ENCODE assay signal across 8 cellular contexts in the genomic region with DNA sequence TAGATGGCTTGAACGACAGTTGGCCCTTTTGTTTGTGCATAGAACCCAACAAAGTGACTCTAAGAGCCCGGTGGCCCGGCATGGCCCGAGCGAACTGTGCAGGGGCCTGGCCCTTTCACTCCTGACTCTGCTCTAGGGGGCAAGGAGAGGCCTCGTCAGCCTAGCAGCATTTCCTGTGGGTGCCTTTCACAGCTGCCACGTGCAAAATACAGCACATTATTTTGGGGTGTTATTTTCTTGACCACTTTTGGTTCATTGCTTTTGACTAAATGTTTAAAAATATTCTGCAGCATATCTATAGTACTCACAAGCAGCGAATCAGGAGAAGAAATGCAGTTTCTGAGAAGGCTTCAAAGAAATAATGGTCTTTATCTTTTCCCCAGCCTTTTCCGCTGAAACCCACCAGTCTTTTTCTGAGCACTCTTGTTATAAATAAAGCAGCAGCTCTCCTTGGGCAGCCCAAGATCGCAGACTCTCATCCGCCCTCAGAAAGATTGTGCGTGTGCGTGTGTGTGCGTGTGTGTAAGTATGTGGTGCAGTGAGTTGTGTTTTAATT. TPM values are rescaled to one million over a fixed set of nuclear protein-coding genes. Genes with fewer than 3 reads are reported as not detected.
DNase-seq lines count a peak whose midpoint lies in the region; ATAC-seq lines count a peak whose summit lies in the region.

No MANE protein-coding gene starts in this region.

- DNase-seq in CD8-positive, alpha-beta memory T cell = peak; percentile 16 to 68 (median 48)
- DNase-seq in activated naive CD8-positive, alpha-beta T cell treated with anti-CD3 and anti-CD28 coated beads, Interleukin-2, amount 10 ng/mL, durations not matched to agents 7 days and 5 days = peak; percentile 65
- DNase-seq in SHP77 (lab: John Stamatoyannopoulos, UW) (no peak), aorta (no peak), NCI-H1105 treated with DMSO at 0.1 percent for 48 hours (lab: John Stamatoyannopoulos, UW) (no peak)

- H3K4me1 ChIP-seq in CD8-positive, alpha-beta memory T cell (ENCODE audit: insufficient read depth, low read length) = peaks cover 65% of the 10 kb centered on the region
- H3K4me1 ChIP-seq in aorta (ENCODE audit: control insufficient read depth in 1 of 2, insufficient read depth in 2 of 2, low read length in 2 of 2) = no peaks in the 10 kb centered on the region

- H3K9me3 Mint-ChIP-seq in CD8-positive, alpha-beta memory T cell = no peaks in the 10 kb centered on the region
- no peaks in the 10 kb centered on the region for H3K9me3 Mint-ChIP-seq in activated naive CD8-positive, alpha-beta T cell treated with anti-CD3 and anti-CD28 coated beads, Interleukin-2, amount 10 ng/mL, durations not matched to agents 7 days and 5 days
- H3K9me3 Mint-ChIP-seq in stimulated activated memory B cell treated with anti-CD40 and anti-IgM and Interleukin-4, amounts not matched to agents 10 μg/mL and 1 μg/mL and 100 μg/mL, for 72 hours = no peaks in the 10 kb centered on the region

- CTCF ChIA-PET in CD8-positive, alpha-beta memory T cell (lab: Charles Lee) = interaction anchor here (1.3 to 2.1 kb wide), 5 partner anchors 17 to 58 kb away, joined by 4 to 10 read pairs (median 4); partner anchors contain the start of gene DGKD

- H3K4me3 Mint-ChIP-seq in CD8-positive, alpha-beta memory T cell = peak overlapping the region; percentile 47 to 88 (median 73)
- peak overlapping the region; percentile 77 for H3K4me3 Mint-ChIP-seq in activated naive CD8-positive, alpha-beta T cell treated with anti-CD3 and anti-CD28 coated beads, Interleukin-2, amount 10 ng/mL, durations not matched to agents 7 days and 5 days
- peak overlapping the region; percentile 76 for H3K4me3 Mint-ChIP-seq in stimulated activated memory B cell treated with anti-CD40 and anti-IgM and Interleukin-4, amounts not matched to agents 10 μg/mL and 1 μg/mL and 100 μg/mL, for 72 hours

- no peaks in the 10 kb centered on the region for H3K27me3 ChIP-seq in CD8-positive, alpha-beta memory T cell (ENCODE audit: insufficient read depth, low read length, poor library complexity, severe bottlenecking)
- no peaks in the 10 kb centered on the region for H3K27me3 ChIP-seq in aorta (ENCODE audit: control insufficient read depth in 1 of 2, insufficient read depth in 2 of 2, low read length in 1 of 2)

- POLR2A ChIA-PET in CD8-positive, alpha-beta memory T cell (lab: Charles Lee) = interaction anchor here (0.6 to 1.5 kb wide), 2 partner anchors 54 to 72 kb away, joined by 5 to 10 read pairs; no protein-coding TSS in a partner anchor
- POLR2A ChIA-PET in activated naive CD8-positive, alpha-beta T cell treated with anti-CD3 and anti-CD28 coated beads, Interleukin-2, amount 10 ng/mL, durations not matched to agents 7 days and 5 days (lab: Charles Lee) = interaction anchor here (0.6 to 3.9 kb wide), 13 partner anchors 13 to 118 kb away, joined by 3 to 16 read pairs (median 6); partner anchors contain the start of gene DGKD

- H3K27ac Mint-ChIP-seq in CD8-positive, alpha-beta memory T cell = peak overlapping the region; percentile 80 to 94 (median 88)
- peak overlapping the region; percentile 98 for H3K27ac Mint-ChIP-seq in activated naive CD8-positive, alpha-beta T cell treated with anti-CD3 and anti-CD28 coated beads, Interleukin-2, amount 10 ng/mL, durations not matched to agents 7 days and 5 days
- H3K27ac Mint-ChIP-seq in stimulated activated memory B cell treated with anti-CD40 and anti-IgM and Interleukin-4, amounts not matched to agents 10 μg/mL and 1 μg/mL and 100 μg/mL, for 72 hours = peak overlapping the region; percentile 91

- intact Hi-C loops in aorta (cut with DNase I) = loop anchor here in 1 of 2 donors (5.0 kb wide), 1 partner anchor 33 kb away; the partner anchor contains the start of gene DGKD

- 62 to 76% methylated on average over 14 of the region's 14 CpGs for WGBS in aorta, 2 donors

- no peak overlapping the region for H3K27ac ChIP-seq in CD8-positive, alpha-beta memory T cell (ENCODE audit: low read depth, low read length)
- H3K27ac ChIP-seq in aorta (ENCODE audit: low read depth in 1 of 2, low read length in 2 of 2) = no peak overlapping the region

- ATAC-seq in GM19438 (IDR thresholded peaks at IDR 0.05; ENCODE audit: low read depth, unreplicated experiment) (peak; percentile 71), HG03469 (IDR thresholded peaks at IDR 0.05; ENCODE audit: unreplicated experiment) (peak; percentile 37), aorta (ENCODE audit: low FRiP score) (no peak)
- peak; percentile 85 for ATAC-seq in activated naive CD8-positive, alpha-beta T cell treated with anti-CD3 and anti-CD28 coated beads, Interleukin-2, amount 10 ng/mL, durations not matched to agents 7 days and 5 days (ENCODE audit: low read depth)
- peak; percentile 85 for ATAC-seq in stimulated activated memory B cell treated with anti-CD40 and anti-IgM and Interleukin-4, amounts not matched to agents 10 μg/mL and 1 μg/mL and 100 μg/mL, for 72 hours

- peaks cover 5% of the 10 kb centered on the region for H3K36me3 ChIP-seq in CD8-positive, alpha-beta memory T cell (ENCODE audit: insufficient read depth, low read length)
- H3K36me3 ChIP-seq in aorta (ENCODE audit: control insufficient read depth in 1 of 2, insufficient read depth in 2 of 2, low read length in 1 of 2) = no peaks in the 10 kb centered on the region

- H3K4me3 ChIP-seq in CD8-positive, alpha-beta memory T cell (ENCODE audit: low read length) = peak overlapping the region; percentile 15
- H3K4me3 ChIP-seq in aorta (ENCODE audit: low read length in 2 of 2) = no peak overlapping the region

- peaks cover 0 to 2% of the 10 kb centered on the region in 2 donors for H3K27me3 Mint-ChIP-seq in CD8-positive, alpha-beta memory T cell
- H3K27me3 Mint-ChIP-seq in activated naive CD8-positive, alpha-beta T cell treated with anti-CD3 and anti-CD28 coated beads, Interleukin-2, amount 10 ng/mL, durations not matched to agents 7 days and 5 days = no peaks in the 10 kb centered on the region
- no peaks in the 10 kb centered on the region for H3K27me3 Mint-ChIP-seq in stimulated activated memory B cell treated with anti-CD40 and anti-IgM and Interleukin-4, amounts not matched to agents 10 μg/mL and 1 μg/mL and 100 μg/mL, for 72 hours

- no peaks in the 10 kb centered on the region for H3K9me3 ChIP-seq in CD8-positive, alpha-beta memory T cell (ENCODE audit: low read length)
- H3K9me3 ChIP-seq in aorta (ENCODE audit: control insufficient read depth, low read length) = no peaks in the 10 kb centered on the region

- peaks cover 66 to 93% (median 86%) of the 10 kb centered on the region in 3 donors for H3K4me1 Mint-ChIP-seq in CD8-positive, alpha-beta memory T cell
- peaks cover 56% of the 10 kb centered on the region for H3K4me1 Mint-ChIP-seq in activated naive CD8-positive, alpha-beta T cell treated with anti-CD3 and anti-CD28 coated beads, Interleukin-2, amount 10 ng/mL, durations not matched to agents 7 days and 5 days
- H3K4me1 Mint-ChIP-seq in stimulated activated memory B cell treated with anti-CD40 and anti-IgM and Interleukin-4, amounts not matched to agents 10 μg/mL and 1 μg/mL and 100 μg/mL, for 72 hours = peaks cover 64% of the 10 kb centered on the region

- H3K36me3 Mint-ChIP-seq in CD8-positive, alpha-beta memory T cell = peaks cover 0 to 26% (median 7%) of the 10 kb centered on the region in 3 donors
- peaks cover 46% of the 10 kb centered on the region for H3K36me3 Mint-ChIP-seq in activated naive CD8-positive, alpha-beta T cell treated with anti-CD3 and anti-CD28 coated beads, Interleukin-2, amount 10 ng/mL, durations not matched to agents 7 days and 5 days
- H3K36me3 Mint-ChIP-seq in stimulated activated memory B cell treated with anti-CD40 and anti-IgM and Interleukin-4, amounts not matched to agents 10 μg/mL and 1 μg/mL and 100 μg/mL, for 72 hours = peaks cover 30% of the 10 kb centered on the region

RNA-seq across cellular contexts. Expression of gene DGKD, which starts 31.3 kb away (rescaled TPM):
- 10 to 100 TPM; 54.2 to 61.9 TPM for total RNA-seq in CD8-positive, alpha-beta memory T cell
- 32.6 TPM for polyA plus RNA-seq in CD8-positive, alpha-beta memory T cell
- total RNA-seq in activated naive CD8-positive, alpha-beta T cell treated with anti-CD3 and anti-CD28 coated beads, Interleukin-2, amount 10 ng/mL, durations not matched to agents 7 days and 5 days = 100 to 1,000 TPM; 114 to 132 TPM
- total RNA-seq in aorta = 100 to 1,000 TPM in 1 of 2 donors, 10 to 100 TPM in 1; 74.3 to 250 TPM
- polyA plus RNA-seq in aorta = 10 to 100 TPM in 1 of 2 donors, 1 to 10 TPM in 1; 8.9 to 62.2 TPM

Comparison
In these comparisons a context has a peak if more than half of its experiments do, and no peak if none do; other contexts are left out.
1. DNase-seq: peak in CD8-positive, alpha-beta memory T cell (5 of 5) and activated naive CD8-positive, alpha-beta T cell treated with anti-CD3 and anti-CD28 coated beads, Interleukin-2, amount 10 ng/mL, durations not matched to agents 7 days and 5 days (single experiment); none in SHP77 (0 of 2), aorta (0 of 2) and NCI-H1105 treated with DMSO at 0.1 percent for 48 hours (single experiment).
2. Peak in every context shown above with its lines, with median percentiles within 50 percentile points of each other: H3K27ac Mint-ChIP-seq and H3K4me3 Mint-ChIP-seq.